8 cellular contexts compared by ENCODE assay signal in the genomic region with DNA sequence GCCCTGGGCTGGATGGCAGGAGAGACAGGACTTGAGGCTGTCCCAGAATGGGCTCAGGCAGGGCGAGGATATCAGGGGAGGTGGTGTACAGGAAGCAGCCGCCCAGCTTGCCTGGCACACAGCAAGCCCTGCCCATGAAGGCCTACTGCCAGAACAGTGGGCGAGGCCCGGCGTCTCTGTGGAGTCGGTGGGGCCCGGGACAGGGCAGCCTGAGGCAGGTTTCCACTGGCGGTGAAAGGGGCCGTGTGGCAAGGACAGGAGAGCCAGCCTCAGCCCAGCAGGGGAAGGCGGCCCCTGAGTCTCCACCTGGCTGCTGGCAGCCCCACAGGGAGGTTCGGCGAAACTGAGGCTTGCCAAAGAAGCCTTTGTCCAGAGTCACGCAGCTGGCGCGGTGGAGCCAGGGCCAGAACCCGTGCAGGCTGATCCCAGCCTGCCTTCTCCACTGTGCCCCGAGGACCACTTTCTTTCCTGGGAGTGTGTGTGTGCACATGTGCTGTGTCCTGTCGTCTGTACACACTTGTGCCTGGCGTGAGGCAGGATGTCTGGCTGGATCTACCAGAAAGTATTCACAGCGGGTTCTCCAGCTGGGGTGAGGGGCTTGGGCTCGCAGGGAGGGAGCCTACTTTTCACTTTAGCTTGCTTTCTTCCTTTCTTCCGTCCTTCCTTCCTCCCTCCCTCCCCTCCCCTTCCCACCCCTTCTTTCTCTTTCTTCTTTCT. TPM values are rescaled to one million over a fixed set of nuclear protein-coding genes. Genes with fewer than 3 reads are reported as not detected.
A peak's percentile ranks its signal among the peaks of the same experiment; 100 is the strongest.
DNase-seq lines count a peak whose midpoint lies in the region; ATAC-seq and TF ChIP-seq lines count a peak whose summit lies in the region.

No MANE protein-coding gene starts in this region.

- H3K9me3 Mint-ChIP-seq in activated T-cell treated with anti-CD3 and anti-CD28 coated beads, Interleukin-2, amount 50 U/mL, for 24 hours, result no peaks in the 10 kb centered on the region
- no peaks in the 10 kb centered on the region for H3K9me3 Mint-ChIP-seq in nephron
- H3K9me3 Mint-ChIP-seq in glutamatergic neuron (ENCODE audit: unreplicated experiment), result peaks cover 1% of the 10 kb centered on the region

- peak overlapping the region; percentile 66 for H3K27ac Mint-ChIP-seq in activated T-cell treated with anti-CD3 and anti-CD28 coated beads, Interleukin-2, amount 50 U/mL, for 24 hours
- H3K27ac Mint-ChIP-seq in nephron, result peak overlapping the region; percentile 26 to 75 (median 30)
- no peak overlapping the region for H3K27ac Mint-ChIP-seq in glutamatergic neuron (ENCODE audit: unreplicated experiment)

- peak; percentile 80 for ATAC-seq in esophagus mucosa
- no peak for ATAC-seq in GM19452 (IDR thresholded peaks at IDR 0.05; ENCODE audit: unreplicated experiment)

- no peak for TF ChIP-seq CTCF in GM12865 (IDR thresholded peaks at IDR 0.05; ENCODE audit: insufficient read depth, low read depth, low read length, missing control alignments)
- no peak for TF ChIP-seq CTCF in nephron (IDR thresholded peaks at IDR 0.05; ENCODE audit: unreplicated experiment in 3 of 3)
- TF ChIP-seq CTCF in glutamatergic neuron (IDR thresholded peaks at IDR 0.05; ENCODE audit: partially characterized antibody, unreplicated experiment), result no peak

- no peaks in the 10 kb centered on the region for H3K27me3 Mint-ChIP-seq in activated T-cell treated with anti-CD3 and anti-CD28 coated beads, Interleukin-2, amount 50 U/mL, for 24 hours
- peaks cover 4% of the 10 kb centered on the region for H3K27me3 Mint-ChIP-seq in nephron (ENCODE audit: low read depth)
- H3K27me3 Mint-ChIP-seq in glutamatergic neuron (ENCODE audit: unreplicated experiment), result peaks cover 4% of the 10 kb centered on the region

- H3K4me1 Mint-ChIP-seq in activated T-cell treated with anti-CD3 and anti-CD28 coated beads, Interleukin-2, amount 50 U/mL, for 24 hours (ENCODE audit: low read depth), result peaks cover 33% of the 10 kb centered on the region
- H3K4me1 Mint-ChIP-seq in nephron (peaks cover 11% of the 10 kb centered on the region), glutamatergic neuron (ENCODE audit: low read depth, unreplicated experiment) (peaks cover 1% of the 10 kb centered on the region)

- H3K4me3 ChIP-seq in GM12865 (ENCODE audit: low read depth, low read length), result peak overlapping the region; percentile 69

- peak overlapping the region; percentile 85 for H3K4me3 Mint-ChIP-seq in activated T-cell treated with anti-CD3 and anti-CD28 coated beads, Interleukin-2, amount 50 U/mL, for 24 hours
- H3K4me3 Mint-ChIP-seq in nephron (peak overlapping the region; percentile 72 to 76 (median 74)), glutamatergic neuron (ENCODE audit: unreplicated experiment) (no peak overlapping the region)

- DNase-seq in GM12865 (ENCODE audit: low read depth), result peak; percentile 51
- DNase-seq in NCI-H460 (ENCODE audit: extremely low read depth, low read depth), result peak; percentile 47
- DNase-seq in activated T-cell treated with anti-CD3 and anti-CD28 coated beads, Interleukin-2, amount 50 U/mL, for 24 hours, result peak; percentile 75
- DNase-seq in superior temporal gyrus (ENCODE audit: extremely low spot score), result peak; percentile 45
- no peak for DNase-seq in glutamatergic neuron

- H3K36me3 Mint-ChIP-seq in activated T-cell treated with anti-CD3 and anti-CD28 coated beads, Interleukin-2, amount 50 U/mL, for 24 hours (ENCODE audit: low read depth), result peaks cover 10% of the 10 kb centered on the region
- H3K36me3 Mint-ChIP-seq in nephron (ENCODE audit: low read depth), result no peaks in the 10 kb centered on the region
- no peaks in the 10 kb centered on the region for H3K36me3 Mint-ChIP-seq in glutamatergic neuron (ENCODE audit: unreplicated experiment)

RNA-seq across cellular contexts. Expression of a gene that starts 1.2 kb away (rescaled TPM):
- 146 and 183 TPM in 2 replicates for total RNA-seq in NCI-H460 (2014; rRNA removed; shearing (Covaris generic))
- 516 and 653 TPM in 2 replicates for polyA plus RNA-seq in NCI-H460 (2014; cell fraction: nucleus; rRNA removed)
- total RNA-seq in esophagus mucosa, result 435 TPM
- 4.0 TPM for total RNA-seq in glutamatergic neuron (ENCODE audit: unreplicated experiment)

RNA-seq across cellular contexts. Expression of a gene that starts 9.3 kb away (rescaled TPM):
- total RNA-seq in NCI-H460 (2014; rRNA removed; shearing (Covaris generic)), result 13.3 and 15.0 TPM in 2 replicates
- polyA plus RNA-seq in NCI-H460 (2014; cell fraction: nucleus; rRNA removed), result 31.9 and 43.4 TPM in 2 replicates
- total RNA-seq in esophagus mucosa (14.9 TPM), glutamatergic neuron (ENCODE audit: unreplicated experiment) (12.7 TPM)

RNA-seq across cellular contexts. Expression of a gene that starts 34.4 kb away (rescaled TPM):
- total RNA-seq in NCI-H460 (2014; rRNA removed; shearing (Covaris generic)), result 57.1 and 63.7 TPM in 2 replicates
- polyA plus RNA-seq in NCI-H460 (2014; cell fraction: nucleus; rRNA removed), result 89.0 and 94.5 TPM in 2 replicates
- total RNA-seq in esophagus mucosa (120 TPM), glutamatergic neuron (ENCODE audit: unreplicated experiment) (36.6 TPM)

RNA-seq across cellular contexts. Expression of a gene that starts 42.0 kb away (rescaled TPM):
- total RNA-seq in NCI-H460 (2014; rRNA removed; shearing (Covaris generic)), result 0.46 and 0.74 TPM in 2 replicates
- not detected in 2 replicates for polyA plus RNA-seq in NCI-H460 (2014; cell fraction: nucleus; rRNA removed)
- 22.9 TPM for total RNA-seq in esophagus mucosa
- 17.3 TPM for total RNA-seq in glutamatergic neuron (ENCODE audit: unreplicated experiment)

Comparison
In these comparisons a context has a peak if more than half of its experiments do, and no peak if none do; other contexts are left out.
1. RNA of a gene that starts 1.2 kb away (total RNA-seq): 435 TPM in esophagus mucosa (single experiment) and 146 to 183 TPM in NCI-H460; 4.0 TPM in glutamatergic neuron (single experiment); every median in the first group is over 10 times any median in the second.